ENCODE assay signal across 14 cellular contexts in genomic region chr1:24380508-24380907, GRCh38.
"Had no signal": no experiment of that assay in that cellular context is flagged by ENCODE, and none has a peak within 500 bp of the region (broad histone marks: within the 10 kb centered on the region; RNA-seq: fewer than 3 reads in every experiment).

No MANE protein-coding gene starts in this region.

- H3K9me3 ChIP-seq: ovary, tibial nerve had no signal

- H3K36me3 ChIP-seq: ovary had no signal

- H3K4me3 Mint-ChIP-seq: activated naive CD8-positive, alpha-beta T cell treated with anti-CD3 and anti-CD28 coated beads, Interleukin-2, amount 50 U/mL, for 24 hours; activated T-cell treated with anti-CD3 and anti-CD28 coated beads, Interleukin-2, amount 50 U/mL, for 72 hours; T-helper 1 cell treated with Interleukin-12 subunit alpha and Interleukin-12 subunit beta and Interleukin-4 antibody, amounts not matched to agents 30 μg/mL and 1 μg/mL, for 36 hours had no signal

- H3K27ac ChIP-seq: hepatocyte, ovary, tibial nerve had no signal

- H3K27ac Mint-ChIP-seq: activated naive CD8-positive, alpha-beta T cell treated with anti-CD3 and anti-CD28 coated beads, Interleukin-2, amount 50 U/mL, for 24 hours; activated T-cell treated with anti-CD3 and anti-CD28 coated beads, Interleukin-2, amount 50 U/mL, for 72 hours; T-helper 1 cell treated with Interleukin-12 subunit alpha and Interleukin-12 subunit beta and Interleukin-4 antibody, amounts not matched to agents 30 μg/mL and 1 μg/mL, for 36 hours had no signal

- H3K4me3 ChIP-seq: hepatocyte, lung, ovary, tibial nerve had no signal

- H3K27me3 Mint-ChIP-seq: activated naive CD8-positive, alpha-beta T cell treated with anti-CD3 and anti-CD28 coated beads, Interleukin-2, amount 50 U/mL, for 24 hours had no signal

- H3K9me3 Mint-ChIP-seq: activated naive CD8-positive, alpha-beta T cell treated with anti-CD3 and anti-CD28 coated beads, Interleukin-2, amount 50 U/mL, for 24 hours; activated T-cell treated with anti-CD3 and anti-CD28 coated beads, Interleukin-2, amount 50 U/mL, for 72 hours; T-helper 1 cell treated with Interleukin-12 subunit alpha and Interleukin-12 subunit beta and Interleukin-4 antibody, amounts not matched to agents 30 μg/mL and 1 μg/mL, for 36 hours had no signal

- ATAC-seq: activated naive CD8-positive, alpha-beta T cell treated with anti-CD3 and anti-CD28 coated beads, Interleukin-2, amount 50 U/mL, for 24 hours; activated T-cell treated with anti-CD3 and anti-CD28 coated beads, Interleukin-2, amount 50 U/mL, for 72 hours; SK-N-SH treated with all-trans-retinoic acid at 6 μM for 48 hours had no signal

- H3K27me3 ChIP-seq: hepatocyte, ovary, tibial nerve had no signal

- DNase-seq: activated CD4-positive, alpha-beta T cell treated with anti-CD3 and anti-CD28 coated beads, Interleukin-2, amount 50 U/mL, for 1 hour; activated naive CD4-positive, alpha-beta T cell; activated naive CD8-positive, alpha-beta T cell treated with anti-CD3 and anti-CD28 coated beads, Interleukin-2, amount 50 U/mL, for 24 hours; activated T-cell treated with anti-CD3 and anti-CD28 coated beads, Interleukin-2, amount 50 U/mL, for 72 hours; effector CD4-positive, alpha-beta T cell; kidney glomerular epithelial cell; ovary; retina; SHP77 had no signal
